17 cellular contexts compared by ENCODE assay signal in the genomic region with DNA sequence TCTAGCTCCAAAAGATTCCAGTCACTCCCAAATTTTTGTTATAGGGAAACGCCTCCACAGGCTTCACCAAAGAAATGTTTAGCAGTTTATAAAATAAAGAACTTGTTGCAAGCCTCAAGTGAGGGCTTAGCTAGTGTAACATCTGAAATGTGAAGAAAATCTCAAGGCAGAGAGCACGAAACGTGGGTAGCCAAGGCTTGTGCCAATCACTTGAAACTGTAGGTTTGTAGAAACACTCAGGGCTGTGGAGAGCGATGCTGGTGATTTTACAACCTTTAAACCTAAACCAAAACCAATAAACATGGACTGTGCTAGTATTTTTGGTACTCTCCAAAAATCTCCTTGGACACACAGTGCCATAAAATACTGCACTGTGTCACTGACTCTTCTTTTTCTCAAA.
DNase-seq lines count a peak whose midpoint lies in the region; TF ChIP-seq lines count a peak whose summit lies in the region.
"Had no signal": no experiment of that assay in that cellular context is flagged by ENCODE, and none has a peak within 500 bp of the region (broad histone marks: within the 10 kb centered on the region; RNA-seq: fewer than 3 reads in every experiment).

No MANE protein-coding gene starts in this region.

- H3K4me1 ChIP-seq in effector memory CD4-positive, alpha-beta T cell (ENCODE audit: control insufficient read depth, insufficient read depth, low read length, poor library complexity, severe bottlenecking), result peaks cover 34% of the 10 kb centered on the region

- no peak for DNase-seq in activated naive CD4-positive, alpha-beta T cell treated with anti-CD3 and anti-CD28 coated beads, Interleukin-2, amount 50 U/mL, for 16 hours
- no peak for DNase-seq in activated CD4-positive, alpha-beta memory T cell treated with anti-CD3 and anti-CD28 coated beads, Interleukin-2, amount 10 ng/mL, durations not matched to agents 7 days and 5 days
- no peak for DNase-seq in effector memory CD4-positive, alpha-beta T cell
- DNase-seq in type B pancreatic cell (ENCODE audit: extremely low spot score, unreplicated experiment) (no peak), hepatic stellate cell (ENCODE audit: low spot score) (no peak), CD14-positive monocyte (ENCODE audit: low spot score) (no peak), NCI-H146 (lab: John Stamatoyannopoulos, UW) (no peak)
- DNase-seq: activated gamma-delta T cell treated with Interleukin-2 at 50 U/mL for 16 hours, DMS79, left colon, mesendoderm, NCI-H748 treated with DMSO at 0.1 percent for 48 hours, OCI-M1, posterior cingulate gyrus, SHP77 had no signal

- H3K36me3 ChIP-seq in effector memory CD4-positive, alpha-beta T cell (ENCODE audit: control insufficient read depth, insufficient read depth, low read length), result peaks cover 38% of the 10 kb centered on the region
- H3K36me3 ChIP-seq: thoracic aorta had no signal

- peak overlapping the region; percentile 96 for H3K27ac Mint-ChIP-seq in activated naive CD4-positive, alpha-beta T cell treated with anti-CD3 and anti-CD28 coated beads, Interleukin-2, amount 50 U/mL, for 24 hours
- peak overlapping the region; percentile 96 for H3K27ac Mint-ChIP-seq in activated CD4-positive, alpha-beta memory T cell treated with anti-CD3 and anti-CD28 coated beads, Interleukin-2, amount 10 ng/mL, durations not matched to agents 7 days and 5 days
- H3K27ac Mint-ChIP-seq in type B pancreatic cell (peak overlapping the region; percentile 14), CD14-positive monocyte (no peak overlapping the region)

- peaks cover 44% of the 10 kb centered on the region for H3K36me3 Mint-ChIP-seq in activated naive CD4-positive, alpha-beta T cell treated with anti-CD3 and anti-CD28 coated beads, Interleukin-2, amount 50 U/mL, for 24 hours
- H3K36me3 Mint-ChIP-seq in activated CD4-positive, alpha-beta memory T cell treated with anti-CD3 and anti-CD28 coated beads, Interleukin-2, amount 10 ng/mL, durations not matched to agents 7 days and 5 days (ENCODE audit: low read depth), result peaks cover 62% of the 10 kb centered on the region
- H3K36me3 Mint-ChIP-seq in type B pancreatic cell (peaks cover 25% of the 10 kb centered on the region), CD14-positive monocyte (peaks cover 71 to 85% of the 10 kb centered on the region in 2 donors)

- peaks cover 82% of the 10 kb centered on the region for H3K4me1 Mint-ChIP-seq in activated naive CD4-positive, alpha-beta T cell treated with anti-CD3 and anti-CD28 coated beads, Interleukin-2, amount 50 U/mL, for 24 hours
- H3K4me1 Mint-ChIP-seq in activated CD4-positive, alpha-beta memory T cell treated with anti-CD3 and anti-CD28 coated beads, Interleukin-2, amount 10 ng/mL, durations not matched to agents 7 days and 5 days, result peaks cover 71% of the 10 kb centered on the region
- H3K4me1 Mint-ChIP-seq in type B pancreatic cell (ENCODE audit: unreplicated experiment), result peaks cover 37% of the 10 kb centered on the region
- peaks cover 3% of the 10 kb centered on the region for H3K4me1 Mint-ChIP-seq in CD14-positive monocyte

- H3K4me3 Mint-ChIP-seq in activated naive CD4-positive, alpha-beta T cell treated with anti-CD3 and anti-CD28 coated beads, Interleukin-2, amount 50 U/mL, for 24 hours, result peak overlapping the region; percentile 71
- no peak overlapping the region for H3K4me3 Mint-ChIP-seq in activated CD4-positive, alpha-beta memory T cell treated with anti-CD3 and anti-CD28 coated beads, Interleukin-2, amount 10 ng/mL, durations not matched to agents 7 days and 5 days
- H3K4me3 Mint-ChIP-seq in type B pancreatic cell (no peak overlapping the region), CD14-positive monocyte (no peak overlapping the region)

- no peaks in the 10 kb centered on the region for H3K9me3 ChIP-seq in effector memory CD4-positive, alpha-beta T cell (ENCODE audit: control insufficient read depth, low read length)
- H3K9me3 ChIP-seq: thoracic aorta had no signal

- H3K4me3 ChIP-seq in effector memory CD4-positive, alpha-beta T cell (ENCODE audit: insufficient read depth, low read depth, low read length, poor library complexity, severe bottlenecking), result no peak overlapping the region
- H3K4me3 ChIP-seq: thoracic aorta had no signal

- POLR2A ChIA-PET in activated CD4-positive, alpha-beta memory T cell treated with anti-CD3 and anti-CD28 coated beads, Interleukin-2, amount 10 ng/mL, durations not matched to agents 7 days and 5 days (lab: Charles Lee), result interaction anchor here (0.8 to 2.3 kb wide), 5 partner anchors 45 to 159 kb away, joined by 3 to 8 read pairs (median 3); a partner anchor contains a TSS

- no peaks in the 10 kb centered on the region for H3K27me3 Mint-ChIP-seq in activated naive CD4-positive, alpha-beta T cell treated with anti-CD3 and anti-CD28 coated beads, Interleukin-2, amount 50 U/mL, for 24 hours
- no peaks in the 10 kb centered on the region for H3K27me3 Mint-ChIP-seq in activated CD4-positive, alpha-beta memory T cell treated with anti-CD3 and anti-CD28 coated beads, Interleukin-2, amount 10 ng/mL, durations not matched to agents 7 days and 5 days
- H3K27me3 Mint-ChIP-seq in type B pancreatic cell, result no peaks in the 10 kb centered on the region
- H3K27me3 Mint-ChIP-seq in CD14-positive monocyte (ENCODE audit: low read depth in 3 of 3), result no peaks in the 10 kb centered on the region

- H3K9me3 Mint-ChIP-seq in activated naive CD4-positive, alpha-beta T cell treated with anti-CD3 and anti-CD28 coated beads, Interleukin-2, amount 50 U/mL, for 24 hours, result no peaks in the 10 kb centered on the region
- H3K9me3 Mint-ChIP-seq in activated CD4-positive, alpha-beta memory T cell treated with anti-CD3 and anti-CD28 coated beads, Interleukin-2, amount 10 ng/mL, durations not matched to agents 7 days and 5 days, result no peaks in the 10 kb centered on the region
- H3K9me3 Mint-ChIP-seq in type B pancreatic cell, result no peaks in the 10 kb centered on the region
- no peaks in the 10 kb centered on the region for H3K9me3 Mint-ChIP-seq in CD14-positive monocyte

- TF ChIP-seq CTCF in type B pancreatic cell (conservative IDR thresholded peaks at IDR 0.05), result no peak
- no peak for TF ChIP-seq CTCF in CD14-positive monocyte (IDR thresholded peaks at IDR 0.05)

- peak overlapping the region; percentile 19 for H3K27ac ChIP-seq in effector memory CD4-positive, alpha-beta T cell (ENCODE audit: insufficient read depth, low read length, poor library complexity, severe bottlenecking)
- H3K27ac ChIP-seq: thoracic aorta had no signal

- CTCF ChIA-PET in activated CD4-positive, alpha-beta memory T cell treated with anti-CD3 and anti-CD28 coated beads, Interleukin-2, amount 10 ng/mL, durations not matched to agents 7 days and 5 days (lab: Charles Lee), result interaction anchor here (0.9 to 2.1 kb wide), 6 partner anchors 9 to 330 kb away, joined by 3 to 7 read pairs (median 4); no protein-coding TSS in a partner anchor

- H3K27me3 ChIP-seq in effector memory CD4-positive, alpha-beta T cell (replicated peaks; ENCODE audit: control insufficient read depth, insufficient read depth, low read length, poor library complexity, severe bottlenecking), result no peaks in the 10 kb centered on the region

- intact Hi-C loops in CD14-positive monocyte (cut with micrococcal nuclease), result loop anchor here (5.0 to 10.0 kb wide), 3 partner anchors 328 to 451 kb away; no protein-coding TSS in a partner anchor

Comparison
In these comparisons a context has a peak if more than half of its experiments do, and no peak if none do; other contexts are left out.
1. H3K27ac Mint-ChIP-seq: peak in activated naive CD4-positive, alpha-beta T cell treated with anti-CD3 and anti-CD28 coated beads, Interleukin-2, amount 50 U/mL, for 24 hours (single experiment), activated CD4-positive, alpha-beta memory T cell treated with anti-CD3 and anti-CD28 coated beads, Interleukin-2, amount 10 ng/mL, durations not matched to agents 7 days and 5 days (single experiment) and type B pancreatic cell (single experiment); none in CD14-positive monocyte (0 of 7).